In the genomic region with DNA sequence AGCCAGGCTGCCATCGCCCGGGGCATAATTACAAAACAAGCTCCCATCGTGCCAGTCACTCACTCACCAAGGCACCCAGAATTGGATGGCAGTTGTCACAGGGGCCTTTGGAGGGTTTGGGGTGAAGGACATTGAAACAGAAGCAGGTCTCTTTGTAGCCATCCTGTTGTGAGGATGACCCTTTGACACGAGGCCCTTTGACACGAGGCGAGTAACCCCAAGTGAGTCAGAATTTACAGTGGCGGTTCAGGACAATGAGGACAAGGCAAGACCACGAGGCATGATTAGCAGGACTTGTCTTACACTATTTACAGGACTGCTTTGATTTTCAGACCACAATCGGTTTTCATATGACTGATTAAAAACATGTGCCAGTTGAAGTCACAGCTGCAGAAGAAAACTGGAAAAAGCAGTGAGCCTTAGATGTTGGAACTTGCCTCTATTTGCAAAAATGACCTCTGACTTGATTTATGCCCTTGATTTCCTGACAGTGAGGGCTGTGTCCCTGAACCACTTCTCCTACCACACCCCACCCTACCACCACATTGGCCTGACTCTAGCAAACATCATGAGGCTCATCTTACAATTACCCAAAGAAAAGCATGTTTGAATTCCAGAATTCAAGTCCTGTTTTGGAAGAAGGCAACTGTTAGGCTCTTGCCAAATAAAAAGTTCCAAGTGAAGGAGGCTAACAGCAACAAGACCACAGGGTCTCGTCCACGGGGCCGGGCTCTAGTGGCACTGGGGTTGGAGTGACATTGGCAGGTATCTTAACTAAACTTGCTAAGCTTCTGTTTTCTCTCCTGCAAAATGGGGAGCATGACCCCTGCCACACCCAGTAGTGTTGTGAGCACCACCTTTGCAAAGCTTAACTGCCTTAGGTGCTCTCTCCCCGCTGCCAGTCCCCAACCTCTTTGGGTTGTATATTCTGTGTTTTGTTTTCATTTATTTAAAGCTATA, we compare ENCODE assay signal across 1 cellular context.
TF ChIP-seq lines count a peak whose summit lies in the region.

No MANE protein-coding gene starts in this region.

TF ChIP-seq in GM12878, 131 proteins besides CTCF, POLR2A, EP300 and RAD21 (continued from another document):
- 0 out of 4 replicates have a peak, but pooled peaks of 1 of the 2 experiments have one; percentile 13 for TF ChIP-seq IKZF2 (IDR thresholded peaks at IDR 0.05)
- TF ChIP-seq BHLHE40 (IDR thresholded peaks at IDR 0.05; ENCODE audit: borderline replicate concordance in 1 of 2, low read depth in 2 of 2, low read length in 1 of 2): peak; percentile 23 to 57; a peak in 3 of 4 replicates
- TF ChIP-seq CBX3 (IDR thresholded peaks at IDR 0.05; ENCODE audit: borderline replicate concordance, low read depth): no peak
- TF ChIP-seq MTA2 (IDR thresholded peaks at IDR 0.05; ENCODE audit: low read depth): peak; percentile 44
- TF ChIP-seq GATAD2B (conservative IDR thresholded peaks at IDR 0.05; ENCODE audit: low read depth): no peak
- TF ChIP-seq ASH2L (IDR thresholded peaks at IDR 0.05; ENCODE audit: borderline replicate concordance, low read depth): no peak
- TF ChIP-seq, protein P1, sequence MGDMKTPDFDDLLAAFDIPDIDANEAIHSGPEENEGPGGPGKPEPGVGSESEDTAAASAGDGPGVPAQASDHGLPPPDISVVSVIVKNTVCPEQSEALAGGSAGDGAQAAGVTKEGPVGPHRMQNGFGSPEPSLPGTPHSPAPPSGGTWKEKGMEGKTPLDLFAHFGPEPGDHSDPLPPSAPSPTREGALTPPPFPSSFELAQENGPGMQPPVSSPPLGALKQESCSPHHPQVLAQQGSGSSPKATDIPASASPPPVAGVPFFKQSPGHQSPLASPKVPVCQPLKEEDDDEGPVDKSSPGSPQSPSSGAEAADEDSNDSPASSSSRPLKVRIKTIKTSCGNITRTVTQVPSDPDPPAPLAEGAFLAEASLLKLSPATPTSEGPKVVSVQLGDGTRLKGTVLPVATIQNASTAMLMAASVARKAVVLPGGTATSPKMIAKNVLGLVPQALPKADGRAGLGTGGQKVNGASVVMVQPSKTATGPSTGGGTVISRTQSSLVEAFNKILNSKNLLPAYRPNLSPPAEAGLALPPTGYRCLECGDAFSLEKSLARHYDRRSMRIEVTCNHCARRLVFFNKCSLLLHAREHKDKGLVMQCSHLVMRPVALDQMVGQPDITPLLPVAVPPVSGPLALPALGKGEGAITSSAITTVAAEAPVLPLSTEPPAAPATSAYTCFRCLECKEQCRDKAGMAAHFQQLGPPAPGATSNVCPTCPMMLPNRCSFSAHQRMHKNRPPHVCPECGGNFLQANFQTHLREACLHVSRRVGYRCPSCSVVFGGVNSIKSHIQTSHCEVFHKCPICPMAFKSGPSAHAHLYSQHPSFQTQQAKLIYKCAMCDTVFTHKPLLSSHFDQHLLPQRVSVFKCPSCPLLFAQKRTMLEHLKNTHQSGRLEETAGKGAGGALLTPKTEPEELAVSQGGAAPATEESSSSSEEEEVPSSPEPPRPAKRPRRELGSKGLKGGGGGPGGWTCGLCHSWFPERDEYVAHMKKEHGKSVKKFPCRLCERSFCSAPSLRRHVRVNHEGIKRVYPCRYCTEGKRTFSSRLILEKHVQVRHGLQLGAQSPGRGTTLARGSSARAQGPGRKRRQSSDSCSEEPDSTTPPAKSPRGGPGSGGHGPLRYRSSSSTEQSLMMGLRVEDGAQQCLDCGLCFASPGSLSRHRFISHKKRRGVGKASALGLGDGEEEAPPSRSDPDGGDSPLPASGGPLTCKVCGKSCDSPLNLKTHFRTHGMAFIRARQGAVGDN (IDR thresholded peaks at IDR 0.05): peak; percentile 36; the same call in 1 of the 2 replicates
- 0 out of 2 replicates have a peak, but pooled peaks have one; percentile 20 for TF ChIP-seq TCF12 (IDR thresholded peaks at IDR 0.05; ENCODE audit: low read depth, low read length)
- peak; percentile 80 for TF ChIP-seq RUNX3 (IDR thresholded peaks at IDR 0.05; ENCODE audit: low read length)
